In the genomic region with DNA sequence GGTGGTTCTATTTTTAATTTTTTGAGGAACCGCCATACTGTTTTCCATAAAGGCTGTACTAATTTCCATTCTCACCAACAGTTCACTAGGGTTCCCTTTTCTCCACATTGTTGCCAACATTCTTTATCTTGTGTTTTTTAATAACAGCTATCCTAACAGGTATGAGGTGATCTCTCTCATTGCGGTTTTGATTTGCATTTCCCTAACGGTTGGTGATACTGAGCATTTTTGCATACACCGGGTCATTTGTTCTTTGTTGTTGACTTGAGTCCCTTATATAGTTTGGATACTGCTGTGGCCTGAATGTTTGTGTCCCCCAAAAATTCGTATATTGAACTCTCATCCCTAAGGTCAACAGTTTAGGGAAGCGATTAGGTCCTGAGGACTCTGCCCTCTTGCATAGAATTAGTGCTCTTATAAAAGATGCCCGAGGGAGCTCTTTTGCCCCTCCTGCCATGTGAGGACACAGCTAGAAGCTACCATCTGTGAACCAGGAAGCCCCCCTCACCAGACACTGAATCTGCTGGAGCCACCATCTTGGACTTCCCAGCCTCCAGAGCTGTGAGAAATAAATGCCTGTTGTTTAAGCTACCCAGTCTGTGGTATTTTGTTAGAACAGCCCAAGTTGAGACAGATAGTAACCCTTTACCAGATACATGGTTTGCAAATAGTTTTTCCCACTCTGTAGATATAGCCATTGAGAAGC, we compare ENCODE assay signal across 1 cellular context.
TF ChIP-seq lines count a peak whose summit lies in the region.

No MANE protein-coding gene starts in this region.

TF ChIP-seq in HepG2, 621 proteins besides CTCF, POLR2A, EP300 and RAD21:
- TF ChIP-seq HOXA3 (CRISPR knock-in tag; IDR thresholded peaks at IDR 0.05) (no peak), ZNF746 (CRISPR knock-in tag; IDR thresholded peaks at IDR 0.05) (no peak), SIX4 (CRISPR knock-in tag; IDR thresholded peaks at IDR 0.05) (no peak), MED8 (CRISPR knock-in tag; IDR thresholded peaks at IDR 0.05; ENCODE audit: insufficient replicate concordance) (no peak), ZNF138 (CRISPR knock-in tag; IDR thresholded peaks at IDR 0.05; ENCODE audit: low read depth) (no peak)
- TF ChIP-seq, protein P1, sequence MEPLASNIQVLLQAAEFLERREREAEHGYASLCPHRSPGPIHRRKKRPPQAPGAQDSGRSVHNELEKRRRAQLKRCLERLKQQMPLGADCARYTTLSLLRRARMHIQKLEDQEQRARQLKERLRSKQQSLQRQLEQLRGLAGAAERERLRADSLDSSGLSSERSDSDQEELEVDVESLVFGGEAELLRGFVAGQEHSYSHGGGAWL (CRISPR knock-in tag; IDR thresholded peaks at IDR 0.05) = no peak
